In genomic region chr1:29437946-29438345, GRCh38 we compare ENCODE assay signal across 22 cellular contexts.
"Had no signal": no experiment of that assay in that cellular context is flagged by ENCODE, and none has a peak within 500 bp of the region (broad histone marks: within the 10 kb centered on the region; RNA-seq: fewer than 3 reads in every experiment).

No MANE protein-coding gene starts in this region.

- ATAC-seq: effector memory CD8-positive, alpha-beta T cell; gastroesophageal sphincter; left lung; lower lobe of right lung; naive thymus-derived CD4-positive, alpha-beta T cell; psoas muscle; right lobe of liver had no signal

- DNase-seq: effector memory CD8-positive, alpha-beta T cell; esophagus squamous epithelium; foreskin fibroblast; glutamatergic neuron; left lung; lower lobe of right lung; naive thymus-derived CD4-positive, alpha-beta T cell; nephron progenitor cell; psoas muscle; retina; small intestine; stimulated activated CD4-positive, alpha-beta T cell treated with anti-CD3 and anti-CD28 coated beads, Interleukin-12 subunit alpha, Interleukin-12 subunit beta, amount 100 ng/mL, for 4 hours; stimulated activated naive CD4-positive, alpha-beta T cell; stomach; substantia nigra; transverse colon had no signal

- H3K4me1 Mint-ChIP-seq: memory B cell had no signal

- H3K36me3 Mint-ChIP-seq: memory B cell; naive thymus-derived CD4-positive, alpha-beta T cell had no signal

- H3K27ac Mint-ChIP-seq: dendritic cell treated with granulocyte-macrophage colony-stimulating factor and Interleukin-4, amounts not matched to agents 40 ng/mL and 50 ng/mL, for 4 days; effector memory CD8-positive, alpha-beta T cell; memory B cell; naive thymus-derived CD4-positive, alpha-beta T cell; nephron progenitor cell had no signal

- H3K4me1 ChIP-seq: esophagus squamous epithelium, gastroesophageal sphincter, left lung, lower lobe of right lung, psoas muscle, right lobe of liver, stomach, transverse colon had no signal

- H3K4me3 ChIP-seq: esophagus squamous epithelium, gastroesophageal sphincter, left lung, lower lobe of right lung, psoas muscle, right lobe of liver, stomach, thoracic aorta, transverse colon had no signal

- H3K9me3 Mint-ChIP-seq: dendritic cell treated with granulocyte-macrophage colony-stimulating factor and Interleukin-4, amounts not matched to agents 40 ng/mL and 50 ng/mL, for 4 days; effector memory CD8-positive, alpha-beta T cell; memory B cell; nephron progenitor cell had no signal

- H3K4me3 Mint-ChIP-seq: dendritic cell treated with granulocyte-macrophage colony-stimulating factor and Interleukin-4, amounts not matched to agents 40 ng/mL and 50 ng/mL, for 4 days; effector memory CD8-positive, alpha-beta T cell; memory B cell; naive thymus-derived CD4-positive, alpha-beta T cell; nephron progenitor cell had no signal

- H3K36me3 ChIP-seq: esophagus squamous epithelium, gastroesophageal sphincter, left lung, lower lobe of right lung, neutrophil, right lobe of liver, stomach, thoracic aorta, transverse colon had no signal

- H3K27ac ChIP-seq: esophagus squamous epithelium, gastroesophageal sphincter, left lung, lower lobe of right lung, neutrophil, psoas muscle, right lobe of liver, stomach, thoracic aorta, transverse colon had no signal

- H3K9me3 ChIP-seq: esophagus squamous epithelium, gastroesophageal sphincter, left lung, lower lobe of right lung, neutrophil, psoas muscle, right lobe of liver, stomach, thoracic aorta, transverse colon had no signal

- H3K27me3 ChIP-seq: right lobe of liver had no signal
